In genomic region chr21:35258521-35258920, GRCh38 we compare ENCODE assay signal across 20 cellular contexts.
DNase-seq lines count a peak whose midpoint lies in the region; ATAC-seq and TF ChIP-seq lines count a peak whose summit lies in the region.
"Had no signal": no experiment of that assay in that cellular context is flagged by ENCODE, and none has a peak within 500 bp of the region (broad histone marks: within the 10 kb centered on the region; RNA-seq: fewer than 3 reads in every experiment).

No MANE protein-coding gene starts in this region.

- no peaks in the 10 kb centered on the region for H3K9me2 ChIP-seq in HCT116 (ENCODE audit: insufficient read depth)

- BruUV-seq in HCT116 (replicated peaks; lab: Mats Ljungman, UMichigan): no TSS peak
- BruUV-seq in Panc1 (replicated peaks; lab: Mats Ljungman, UMichigan): no TSS peak

- H3K4me3 Mint-ChIP-seq in activated T-helper 1 cell treated with anti-CD3 and anti-CD28 coated beads, Interleukin-12 subunit alpha, Interleukin-12 subunit beta, Interleukin-2, Interleukin-4 antibody, amounts not matched to agents 30 ng/mL and 10 ng/mL and 1 ng/mL, durations not matched to agents 14 hours and 24 hours and 36 hours: no peak overlapping the region
- H3K4me3 Mint-ChIP-seq: B cell; CD8-positive, alpha-beta T cell; HFFc6 had no signal

- CTCF ChIA-PET in HCT116 (lab: Charles Lee): no interaction called here
- CTCF ChIA-PET in Panc1 (lab: Charles Lee): no interaction called here

- peaks cover 16 to 32% of the 10 kb centered on the region in 2 experiments for H3K4me1 ChIP-seq in HCT116 (ENCODE audit: control insufficient read depth in 1 of 2, insufficient read depth in 2 of 2, low read length in 2 of 2)
- peaks cover 15% of the 10 kb centered on the region; the same call in 1 of the 2 replicates for H3K4me1 ChIP-seq in Panc1 (ENCODE audit: control insufficient read depth, insufficient read depth, low read length)
- peaks cover 43 to 49% of the 10 kb centered on the region in 2 donors for H3K4me1 ChIP-seq in gastrocnemius medialis
- H3K4me1 ChIP-seq: BLaER1 treated with 17β-estradiol and CSF1 and Interleukin-3, amounts not matched to agents 10 nM and 100 nM had no signal

- H3K27ac ChIP-seq in HCT116 (ENCODE audit: low read depth, low read length): no peak overlapping the region
- H3K27ac ChIP-seq in Panc1 (ENCODE audit: low read length): peak overlapping the region; percentile 88
- peak overlapping the region; percentile 94 for H3K27ac ChIP-seq in epithelial cell of prostate
- peak overlapping the region; percentile 84 to 91 (median 87) for H3K27ac ChIP-seq in gastrocnemius medialis
- H3K27ac ChIP-seq: BLaER1 treated with 17β-estradiol and CSF1 and Interleukin-3, amounts not matched to agents 10 nM and 100 nM had no signal

- peak overlapping the region; percentile 78 for H2AFZ ChIP-seq in HCT116 (ENCODE audit: low read depth, low read length, poor library complexity, severe bottlenecking)
- H2AFZ ChIP-seq: GM23248 had no signal

- DNase-seq in HCT116 (ENCODE audit: low read depth, low spot score): no peak
- DNase-seq in Panc1 (ENCODE audit: low read depth, low spot score): no peak
- DNase-seq in epithelial cell of prostate (ENCODE audit: low read depth, low spot score): no peak
- DNase-seq in gastrocnemius medialis: no peak
- DNase-seq in activated T-helper 1 cell treated with anti-CD3 and anti-CD28 coated beads, Interleukin-12 subunit alpha, Interleukin-12 subunit beta, Interleukin-2, Interleukin-4 antibody, amounts not matched to agents 30 ng/mL and 10 ng/mL and 1 ng/mL, durations not matched to agents 14 hours and 24 hours and 36 hours (ENCODE audit: low spot score): no peak
- DNase-seq in SW 1271 (lab: John Stamatoyannopoulos, UW): no peak
- no peak for DNase-seq in activated CD4-positive, alpha-beta T cell treated with anti-CD3 and anti-CD28 coated beads, Interleukin-2, amount 50 U/mL, for 4 hours
- DNase-seq: CD8-positive, alpha-beta T cell; DMS 273 treated with DMSO at 0.1 percent for 48 hours; DMS53; DND-41; EL; GM23248; HCEC 1CT; HFFc6 had no signal

- H3K36me3 Mint-ChIP-seq in activated T-helper 1 cell treated with anti-CD3 and anti-CD28 coated beads, Interleukin-12 subunit alpha, Interleukin-12 subunit beta, Interleukin-2, Interleukin-4 antibody, amounts not matched to agents 30 ng/mL and 10 ng/mL and 1 ng/mL, durations not matched to agents 14 hours and 24 hours and 36 hours (ENCODE audit: low read depth): no peaks in the 10 kb centered on the region
- H3K36me3 Mint-ChIP-seq: CD8-positive, alpha-beta T cell had no signal

- H3K9ac ChIP-seq in HCT116 (ENCODE audit: low read length): no peak overlapping the region
- H3K9ac ChIP-seq: BLaER1 treated with 17β-estradiol and CSF1 and Interleukin-3, amounts not matched to agents 10 nM and 100 nM; GM23248 had no signal

- no peak overlapping the region for H3K27ac Mint-ChIP-seq in activated T-helper 1 cell treated with anti-CD3 and anti-CD28 coated beads, Interleukin-12 subunit alpha, Interleukin-12 subunit beta, Interleukin-2, Interleukin-4 antibody, amounts not matched to agents 30 ng/mL and 10 ng/mL and 1 ng/mL, durations not matched to agents 14 hours and 24 hours and 36 hours
- H3K27ac Mint-ChIP-seq: B cell; CD8-positive, alpha-beta T cell; HFFc6 had no signal

- POLR2A ChIA-PET in HCT116 (lab: Charles Lee): no interaction called here
- POLR2A ChIA-PET in Panc1 (lab: Charles Lee): no interaction called here

- H3K4me2 ChIP-seq in HCT116 (ENCODE audit: low read length): no peak overlapping the region
- H3K4me2 ChIP-seq: BLaER1 treated with 17β-estradiol and CSF1 and Interleukin-3, amounts not matched to agents 10 nM and 100 nM had no signal

- H3K79me2 ChIP-seq in HCT116 (ENCODE audit: insufficient read depth, low read length): no peaks in the 10 kb centered on the region

- no peaks in the 10 kb centered on the region for H3K27me3 ChIP-seq in HCT116 (ENCODE audit: insufficient read depth, low read length)
- no peaks in the 10 kb centered on the region for H3K27me3 ChIP-seq in Panc1 (ENCODE audit: control insufficient read depth, insufficient read depth, low read length)
- H3K27me3 ChIP-seq in gastrocnemius medialis: no peaks in the 10 kb centered on the region
- H3K27me3 ChIP-seq: BLaER1 treated with 17β-estradiol and CSF1 and Interleukin-3, amounts not matched to agents 10 nM and 100 nM had no signal

- no peaks in the 10 kb centered on the region for H4K20me1 ChIP-seq in HCT116 (ENCODE audit: insufficient read depth)
- H4K20me1 ChIP-seq: BLaER1 treated with 17β-estradiol and CSF1 and Interleukin-3, amounts not matched to agents 10 nM and 100 nM had no signal

- TF ChIP-seq CTCF in HCT116 (IDR thresholded peaks at IDR 0.05 in 2 of 3, conservative IDR thresholded peaks at IDR 0.05 in 1 of 3; ENCODE audit: borderline replicate concordance in 1 of 3, insufficient read depth in 1 of 3, low read depth in 2 of 3, low read length in 2 of 3) (no peak), Panc1 (IDR thresholded peaks at IDR 0.05) (no peak), gastrocnemius medialis (IDR thresholded peaks at IDR 0.05 in 4 of 5, conservative IDR thresholded peaks at IDR 0.05 in 1 of 5) (no peak)

- H3K36me3 ChIP-seq in HCT116 (ENCODE audit: control insufficient read depth in 1 of 2, insufficient read depth in 2 of 2, low read length in 2 of 2) (no peaks in the 10 kb centered on the region), Panc1 (ENCODE audit: control insufficient read depth, insufficient read depth, low read length) (no peaks in the 10 kb centered on the region), gastrocnemius medialis (no peaks in the 10 kb centered on the region)
- H3K36me3 ChIP-seq: BLaER1 treated with 17β-estradiol and CSF1 and Interleukin-3, amounts not matched to agents 10 nM and 100 nM had no signal

- no peak for TF ChIP-seq RAD21 in HCT116 (IDR thresholded peaks at IDR 0.05; ENCODE audit: low read depth)

- H3K4me1 Mint-ChIP-seq in activated T-helper 1 cell treated with anti-CD3 and anti-CD28 coated beads, Interleukin-12 subunit alpha, Interleukin-12 subunit beta, Interleukin-2, Interleukin-4 antibody, amounts not matched to agents 30 ng/mL and 10 ng/mL and 1 ng/mL, durations not matched to agents 14 hours and 24 hours and 36 hours (ENCODE audit: low read depth): peaks cover 13% of the 10 kb centered on the region
- H3K4me1 Mint-ChIP-seq: B cell had no signal

- intact Hi-C loops in HCT116 (cut with micrococcal nuclease) (no loop called here), Panc1 (cut with micrococcal nuclease; ENCODE audit: unreplicated experiment) (loop anchor here (10.0 kb wide), 1 partner anchor 214 kb away; the partner anchor contains the start of gene RUNX1), gastrocnemius medialis (cut with DNase I; ENCODE audit: low total_unique reads) (loop anchor here (1.0 to 5.0 kb wide), 2 partner anchors 109 to 207 kb away; no protein-coding TSS in a partner anchor)
- intact Hi-C loops in activated T-helper 1 cell treated with anti-CD3 and anti-CD28 coated beads, Interleukin-12 subunit alpha, Interleukin-12 subunit beta, Interleukin-2, Interleukin-4 antibody, amounts not matched to agents 30 ng/mL and 10 ng/mL and 1 ng/mL, durations not matched to agents 14 hours and 24 hours and 36 hours (cut with micrococcal nuclease): no loop called here

- ATAC-seq in HCT116 (no peak), Panc1 (no peak), gastrocnemius medialis (no peak), GM21515 (IDR thresholded peaks at IDR 0.05; ENCODE audit: unreplicated experiment) (no peak)
- ATAC-seq: CD8-positive, alpha-beta T cell; GM12878; HepG2 had no signal

- in situ Hi-C loops in Panc1 (cut with HindIII; ENCODE audit: low pct_unique_long_range_greater_than_20kb, low sequenced_read_pairs): no loop called here
- in situ Hi-C loops in gastrocnemius medialis (cut with MboI; ENCODE audit: low sequenced_read_pairs in 4 of 4): no loop called here

- no peaks in the 10 kb centered on the region for H3K9me3 ChIP-seq in HCT116 (ENCODE audit: control insufficient read depth in 1 of 2, insufficient read depth in 1 of 2, low read depth in 1 of 2, low read length in 2 of 2)
- H3K9me3 ChIP-seq in Panc1 (ENCODE audit: control insufficient read depth, insufficient read depth, low read depth, low read length): no peaks in the 10 kb centered on the region
- H3K9me3 ChIP-seq in gastrocnemius medialis: no peaks in the 10 kb centered on the region

- TF ChIP-seq POLR2A in HCT116 (IDR thresholded peaks at IDR 0.05; ENCODE audit: borderline replicate concordance, extremely low read depth, insufficient read depth, insufficient read length) (no peak), gastrocnemius medialis (IDR thresholded peaks at IDR 0.05) (no peak)

- RAD21 ChIA-PET in HCT116 (lab: Charles Lee; ENCODE audit: low non-redundant PET in 1 of 2, low total read pairs in 2 of 2, uncharacterized antibody in 2 of 2, unreplicated experiment in 2 of 2): no interaction called here

- H3K4me3 ChIP-seq in HCT116 (replicated peaks in 1 of 2; ENCODE audit: low read depth in 1 of 2, low read length in 2 of 2) (no peak overlapping the region), Panc1 (ENCODE audit: low read depth in 2 of 2, low read length in 2 of 2) (no peak overlapping the region), gastrocnemius medialis (no peak overlapping the region)
- H3K4me3 ChIP-seq: BLaER1 treated with 17β-estradiol and CSF1 and Interleukin-3, amounts not matched to agents 10 nM and 100 nM; GM12878; GM23248 had no signal

- H3K9me3 Mint-ChIP-seq in activated T-helper 1 cell treated with anti-CD3 and anti-CD28 coated beads, Interleukin-12 subunit alpha, Interleukin-12 subunit beta, Interleukin-2, Interleukin-4 antibody, amounts not matched to agents 30 ng/mL and 10 ng/mL and 1 ng/mL, durations not matched to agents 14 hours and 24 hours and 36 hours: peaks cover 11% of the 10 kb centered on the region
- H3K9me3 Mint-ChIP-seq: HFFc6 had no signal

- no peaks in the 10 kb centered on the region for H3K27me3 Mint-ChIP-seq in activated T-helper 1 cell treated with anti-CD3 and anti-CD28 coated beads, Interleukin-12 subunit alpha, Interleukin-12 subunit beta, Interleukin-2, Interleukin-4 antibody, amounts not matched to agents 30 ng/mL and 10 ng/mL and 1 ng/mL, durations not matched to agents 14 hours and 24 hours and 36 hours (ENCODE audit: insufficient read depth)

TF ChIP-seq in HCT116, 20 proteins besides CTCF, POLR2A, EP300 and RAD21 (continues in another document):
- TF ChIP-seq JUND (IDR thresholded peaks at IDR 0.05): no peak
- no peak for TF ChIP-seq ZNF274 (IDR thresholded peaks at IDR 0.05; ENCODE audit: low read depth, low read length)
- no peak for TF ChIP-seq FOSL1 (IDR thresholded peaks at IDR 0.05; ENCODE audit: low read depth)
- no peak for TF ChIP-seq EZH2 (IDR thresholded peaks at IDR 0.05)

Comparison
In these comparisons a context has a peak if more than half of its experiments do, and no peak if none do; other contexts are left out.
1. intact Hi-C loops: an anchor here in Panc1 (10.0 kb wide) and gastrocnemius medialis (1.0 to 5.0 kb wide); none called in HCT116 and activated T-helper 1 cell treated with anti-CD3 and anti-CD28 coated beads, Interleukin-12 subunit alpha, Interleukin-12 subunit beta, Interleukin-2, Interleukin-4 antibody, amounts not matched to agents 30 ng/mL and 10 ng/mL and 1 ng/mL, durations not matched to agents 14 hours and 24 hours and 36 hours.